ENCODE assay signal across 8 cellular contexts in the genomic region with DNA sequence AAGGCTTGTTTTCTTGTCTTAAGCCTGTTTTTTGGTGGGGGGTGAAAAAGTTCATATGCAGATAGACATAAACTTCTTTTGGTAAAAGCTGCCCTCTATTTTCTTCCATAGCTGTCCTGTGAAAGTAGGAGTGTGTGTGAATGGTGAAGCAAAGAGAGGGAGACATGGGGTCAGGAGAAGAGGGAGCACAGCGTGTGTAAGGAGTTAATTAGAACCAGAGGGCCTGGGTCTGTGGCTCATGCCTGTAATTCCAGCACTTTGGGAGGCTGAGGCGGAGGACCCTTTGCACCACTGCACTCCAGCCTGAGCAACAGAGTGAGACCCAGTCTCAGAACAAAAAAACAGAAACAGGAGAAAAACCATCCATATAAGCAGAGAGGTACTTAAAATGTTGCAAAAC. TPM values are rescaled to one million over a fixed set of nuclear protein-coding genes. Genes with fewer than 3 reads are reported as not detected.
DNase-seq lines count a peak whose midpoint lies in the region; ATAC-seq lines count a peak whose summit lies in the region.

No MANE protein-coding gene starts in this region.

- peaks cover 25% of the 10 kb centered on the region for H3K4me1 Mint-ChIP-seq in T-helper 1 cell treated with Interleukin-12 subunit alpha and Interleukin-12 subunit beta and Interleukin-4 antibody, amounts not matched to agents 30 μg/mL and 1 μg/mL, for 36 hours (ENCODE audit: low read depth)
- H3K4me1 Mint-ChIP-seq in activated T-helper 1 cell treated with anti-CD3 and anti-CD28 coated beads, Interleukin-12 subunit alpha, Interleukin-12 subunit beta, Interleukin-2, Interleukin-4 antibody, amounts not matched to agents 30 ng/mL and 10 ng/mL and 1 ng/mL, durations not matched to agents 14 hours and 24 hours and 36 hours (ENCODE audit: low read depth) = peaks cover 40% of the 10 kb centered on the region

- no peaks in the 10 kb centered on the region for H3K27me3 Mint-ChIP-seq in T-helper 1 cell treated with Interleukin-12 subunit alpha and Interleukin-12 subunit beta and Interleukin-4 antibody, amounts not matched to agents 30 μg/mL and 1 μg/mL, for 36 hours (ENCODE audit: low read depth)
- H3K27me3 Mint-ChIP-seq in activated T-helper 1 cell treated with anti-CD3 and anti-CD28 coated beads, Interleukin-12 subunit alpha, Interleukin-12 subunit beta, Interleukin-2, Interleukin-4 antibody, amounts not matched to agents 30 ng/mL and 10 ng/mL and 1 ng/mL, durations not matched to agents 14 hours and 24 hours and 36 hours (ENCODE audit: insufficient read depth) = peaks cover 2% of the 10 kb centered on the region

- H3K4me1 ChIP-seq in iPS-20b (ENCODE audit: insufficient read depth, low read length) = peaks cover 5% of the 10 kb centered on the region; the same call in 1 of the 2 replicates

- H3K4me3 Mint-ChIP-seq in T-helper 1 cell treated with Interleukin-12 subunit alpha and Interleukin-12 subunit beta and Interleukin-4 antibody, amounts not matched to agents 30 μg/mL and 1 μg/mL, for 36 hours = peak overlapping the region; percentile 91
- peak overlapping the region; percentile 94 for H3K4me3 Mint-ChIP-seq in activated T-helper 1 cell treated with anti-CD3 and anti-CD28 coated beads, Interleukin-12 subunit alpha, Interleukin-12 subunit beta, Interleukin-2, Interleukin-4 antibody, amounts not matched to agents 30 ng/mL and 10 ng/mL and 1 ng/mL, durations not matched to agents 14 hours and 24 hours and 36 hours

- no peaks in the 10 kb centered on the region for H3K36me3 ChIP-seq in iPS-20b (ENCODE audit: insufficient read depth, low read depth, low read length)

- no peak overlapping the region for H3K27ac ChIP-seq in iPS-20b (ENCODE audit: low read length)

- peak overlapping the region; percentile 92 for H3K27ac Mint-ChIP-seq in T-helper 1 cell treated with Interleukin-12 subunit alpha and Interleukin-12 subunit beta and Interleukin-4 antibody, amounts not matched to agents 30 μg/mL and 1 μg/mL, for 36 hours
- peak overlapping the region; percentile 96 for H3K27ac Mint-ChIP-seq in activated T-helper 1 cell treated with anti-CD3 and anti-CD28 coated beads, Interleukin-12 subunit alpha, Interleukin-12 subunit beta, Interleukin-2, Interleukin-4 antibody, amounts not matched to agents 30 ng/mL and 10 ng/mL and 1 ng/mL, durations not matched to agents 14 hours and 24 hours and 36 hours

- intact Hi-C loops in activated T-helper 1 cell treated with anti-CD3 and anti-CD28 coated beads, Interleukin-12 subunit alpha, Interleukin-12 subunit beta, Interleukin-2, Interleukin-4 antibody, amounts not matched to agents 30 ng/mL and 10 ng/mL and 1 ng/mL, durations not matched to agents 14 hours and 24 hours and 36 hours (cut with micrococcal nuclease) = loop anchor here (5.0 to 10.0 kb wide), 2 partner anchors 929 to 1466 kb away; a partner anchor contains a TSS

- peak overlapping the region; percentile 95; the same call in 1 of the 2 replicates for H3K9ac ChIP-seq in iPS-20b (ENCODE audit: low read depth, low read length)

- ATAC-seq in HG02642 (IDR thresholded peaks at IDR 0.05; ENCODE audit: poor library complexity, unreplicated experiment) = no peak

- H3K9me3 Mint-ChIP-seq in T-helper 1 cell treated with Interleukin-12 subunit alpha and Interleukin-12 subunit beta and Interleukin-4 antibody, amounts not matched to agents 30 μg/mL and 1 μg/mL, for 36 hours = peaks cover 3% of the 10 kb centered on the region
- peaks cover 16% of the 10 kb centered on the region for H3K9me3 Mint-ChIP-seq in activated T-helper 1 cell treated with anti-CD3 and anti-CD28 coated beads, Interleukin-12 subunit alpha, Interleukin-12 subunit beta, Interleukin-2, Interleukin-4 antibody, amounts not matched to agents 30 ng/mL and 10 ng/mL and 1 ng/mL, durations not matched to agents 14 hours and 24 hours and 36 hours

- peak overlapping the region; percentile 99 for H3K4me3 ChIP-seq in iPS-20b (ENCODE audit: low read length)

- peaks cover 16% of the 10 kb centered on the region for H3K9me3 ChIP-seq in iPS-20b (ENCODE audit: insufficient read depth, low read depth, low read length)

- H3K36me3 Mint-ChIP-seq in T-helper 1 cell treated with Interleukin-12 subunit alpha and Interleukin-12 subunit beta and Interleukin-4 antibody, amounts not matched to agents 30 μg/mL and 1 μg/mL, for 36 hours (ENCODE audit: low read depth) = peaks cover 11% of the 10 kb centered on the region
- H3K36me3 Mint-ChIP-seq in activated T-helper 1 cell treated with anti-CD3 and anti-CD28 coated beads, Interleukin-12 subunit alpha, Interleukin-12 subunit beta, Interleukin-2, Interleukin-4 antibody, amounts not matched to agents 30 ng/mL and 10 ng/mL and 1 ng/mL, durations not matched to agents 14 hours and 24 hours and 36 hours (ENCODE audit: low read depth) = peaks cover 26% of the 10 kb centered on the region

- H3K27me3 ChIP-seq in iPS-20b (ENCODE audit: insufficient read depth, low read length) = no peaks in the 10 kb centered on the region

- DNase-seq in T-helper 1 cell = no peak
- DNase-seq in activated T-helper 1 cell treated with anti-CD3 and anti-CD28 coated beads, Interleukin-12 subunit alpha, Interleukin-12 subunit beta, Interleukin-2, Interleukin-4 antibody, amounts not matched to agents 30 ng/mL and 10 ng/mL and 1 ng/mL, durations not matched to agents 14 hours and 24 hours and 36 hours (ENCODE audit: low spot score) = no peak
- peak; percentile 12 for DNase-seq in stromal cell of bone marrow (ENCODE audit: low read depth)
- DNase-seq in NCI-H1436 (lab: John Stamatoyannopoulos, UW) = no peak
- DNase-seq in HT-29 (ENCODE audit: low spot score) = no peak

RNA-seq across cellular contexts. Expression of a gene that starts 16.2 kb away (rescaled TPM):
- 167 and 204 TPM in 2 replicates for total RNA-seq in activated T-helper 1 cell treated with anti-CD3 and anti-CD28 coated beads, Interleukin-12 subunit alpha, Interleukin-12 subunit beta, Interleukin-2, Interleukin-4 antibody, amounts not matched to agents 30 ng/mL and 10 ng/mL and 1 ng/mL, durations not matched to agents 14 hours and 24 hours and 36 hours
- 302 and 313 TPM in 2 replicates for total RNA-seq in HT-29 (2014; rRNA removed; shearing (Covaris generic))
